Comparison of ENCODE assay signal across 16 cellular contexts in genomic region chr22:21778705-21779363, GRCh38. TPM values are rescaled to one million over a fixed set of nuclear protein-coding genes. Genes with fewer than 3 reads are reported as not detected.
DNase-seq lines count a peak whose midpoint lies in the region; ATAC-seq and TF ChIP-seq lines count a peak whose summit lies in the region.
"Had no signal": no experiment of that assay in that cellular context is flagged by ENCODE, and none has a peak within 500 bp of the region (broad histone marks: within the 10 kb centered on the region; RNA-seq: fewer than 3 reads in every experiment).

No MANE protein-coding gene starts in this region.

- no peak overlapping the region for H3K27ac Mint-ChIP-seq in activated T-cell treated with anti-CD3 and anti-CD28 coated beads, Interleukin-2, amount 50 U/mL, for 72 hours
- H3K27ac Mint-ChIP-seq: CD8-positive, alpha-beta T cell had no signal

- H3K4me3 ChIP-seq in AG10803 (ENCODE audit: low read length) (no peak overlapping the region), Peyer's patch (no peak overlapping the region), colonic mucosa (no peak overlapping the region)

- H3K9me3 Mint-ChIP-seq in activated T-cell treated with anti-CD3 and anti-CD28 coated beads, Interleukin-2, amount 50 U/mL, for 72 hours, result no peaks in the 10 kb centered on the region
- H3K9me3 Mint-ChIP-seq: CD8-positive, alpha-beta T cell had no signal

- H3K9me3 ChIP-seq in Peyer's patch, result no peaks in the 10 kb centered on the region
- no peaks in the 10 kb centered on the region for H3K9me3 ChIP-seq in colonic mucosa

- H3K4me1 ChIP-seq in Peyer's patch (no peaks in the 10 kb centered on the region), colonic mucosa (no peaks in the 10 kb centered on the region)

- intact Hi-C loops in colonic mucosa (cut with DNase I), result no loop called here

- TF ChIP-seq POLR2A in Peyer's patch (IDR thresholded peaks at IDR 0.05), result no peak

- no peak overlapping the region for H3K9ac ChIP-seq in colonic mucosa (ENCODE audit: low read depth in 2 of 2, low read length in 2 of 2)

- H3K27ac ChIP-seq in Peyer's patch (no peak overlapping the region), colonic mucosa (no peak overlapping the region)

- peaks cover 0 to 37% (median 0%) of the 10 kb centered on the region in 3 donors for H3K36me3 ChIP-seq in Peyer's patch
- H3K36me3 ChIP-seq in colonic mucosa, result no peaks in the 10 kb centered on the region

- no peak overlapping the region for H3K4me3 Mint-ChIP-seq in activated T-cell treated with anti-CD3 and anti-CD28 coated beads, Interleukin-2, amount 50 U/mL, for 72 hours
- H3K4me3 Mint-ChIP-seq: CD8-positive, alpha-beta T cell had no signal

- no peak for ATAC-seq in activated T-cell treated with anti-CD3 and anti-CD28 coated beads, Interleukin-2, amount 50 U/mL, for 72 hours (replicated peaks in 1 of 2)
- ATAC-seq: CD8-positive, alpha-beta T cell had no signal

- H3K36me3 Mint-ChIP-seq in activated T-cell treated with anti-CD3 and anti-CD28 coated beads, Interleukin-2, amount 50 U/mL, for 72 hours (ENCODE audit: insufficient read depth in 2 of 2), result peaks cover 0 to 14% of the 10 kb centered on the region in 2 donors

- DNase-seq in AG10803 (ENCODE audit: low read depth), result peak; percentile 78
- peak; percentile 71 for DNase-seq in LHCN-M2 (ENCODE audit: low read depth)
- peak; percentile 40 for DNase-seq in dedifferentiated amniotic fluid mesenchymal stem cell (ENCODE audit: extremely low spot score)
- DNase-seq in myocyte (ENCODE audit: low read depth), result peak; percentile 73
- no peak for DNase-seq in Peyer's patch
- DNase-seq in colonic mucosa, result no peak
- DNase-seq in stimulated activated CD4-positive, alpha-beta T cell treated with anti-CD3 and anti-CD28 coated beads, Interleukin-15, amount 100 ng/mL, for 24 hours, result no peak
- DNase-seq in activated T-cell treated with anti-CD3 and anti-CD28 coated beads, Interleukin-2, amount 50 U/mL, for 72 hours, result no peak
- DNase-seq: activated CD4-positive, CD25-positive, alpha-beta regulatory T cell; activated T-cell treated with anti-CD3 and anti-CD28 coated beads, Interleukin-2, amount 50 U/mL, for 48 hours; CD8-positive, alpha-beta T cell; central memory CD4-positive, alpha-beta T cell; NCI-H1105; NCI-H524 treated with DMSO at 0.1 percent for 48 hours; nucleus accumbens; SIG-M5 had no signal

- H3K27me3 ChIP-seq in Peyer's patch (no peaks in the 10 kb centered on the region), colonic mucosa (no peaks in the 10 kb centered on the region)

- TF ChIP-seq CTCF in AG10803 (conservative IDR thresholded peaks at IDR 0.05; ENCODE audit: low read length), result no peak
- TF ChIP-seq CTCF in Peyer's patch (IDR thresholded peaks at IDR 0.05), result no peak
- TF ChIP-seq CTCF in colonic mucosa (IDR thresholded peaks at IDR 0.05), result no peak

- H3K27me3 Mint-ChIP-seq in activated T-cell treated with anti-CD3 and anti-CD28 coated beads, Interleukin-2, amount 50 U/mL, for 72 hours (ENCODE audit: low read depth), result no peaks in the 10 kb centered on the region

- no peaks in the 10 kb centered on the region for H3K4me1 Mint-ChIP-seq in activated T-cell treated with anti-CD3 and anti-CD28 coated beads, Interleukin-2, amount 50 U/mL, for 72 hours (ENCODE audit: low read depth)

RNA-seq across cellular contexts. Expression of gene YPEL1, which starts 43.2 kb away (rescaled TPM):
- 0.38 and 0.80 TPM in 2 replicates for total RNA-seq in LHCN-M2 (2014; rRNA removed)
- polyA plus RNA-seq in LHCN-M2 (2012), result 0.62 TPM
- total RNA-seq in myocyte, result 2.6 and 7.8 TPM in 2 replicates
- 2.5 TPM for polyA plus RNA-seq in myocyte (2012)
- total RNA-seq in Peyer's patch, result 1 to 10 TPM; 3.3 to 4.8 (median 3.4) TPM
- 1 to 10 TPM; 2.2 to 2.9 TPM for total RNA-seq in colonic mucosa
- total RNA-seq in activated T-cell treated with anti-CD3 and anti-CD28 coated beads, Interleukin-2, amount 50 U/mL, for 72 hours, result 1 to 10 TPM; 2.5 to 4.4 TPM

Comparison
In these comparisons a context has a peak if more than half of its experiments do, and no peak if none do; other contexts are left out.
1. DNase-seq: peak in AG10803 (single experiment), LHCN-M2 (single experiment), dedifferentiated amniotic fluid mesenchymal stem cell (single experiment) and myocyte (single experiment); none in Peyer's patch (0 of 3), colonic mucosa (single experiment), stimulated activated CD4-positive, alpha-beta T cell treated with anti-CD3 and anti-CD28 coated beads, Interleukin-15, amount 100 ng/mL, for 24 hours (single experiment) and activated T-cell treated with anti-CD3 and anti-CD28 coated beads, Interleukin-2, amount 50 U/mL, for 72 hours (0 of 2).